Comparison of ENCODE assay signal across 1 cellular context in genomic region chr15:75314552-75315290, GRCh38.
TF ChIP-seq lines count a peak whose summit lies in the region.

No MANE protein-coding gene starts in this region.

TF ChIP-seq in K562, 482 proteins besides CTCF, POLR2A, EP300 and RAD21:
- peak; percentile 73 for TF ChIP-seq ZNF512 (tag; IDR thresholded peaks at IDR 0.05)
- TF ChIP-seq E2F1 (CRISPR knock-in tag; IDR thresholded peaks at IDR 0.05) = no peak
- TF ChIP-seq KDM1A (IDR thresholded peaks at IDR 0.05) = peak in 1 of 2 experiments; percentile 7; a peak in 1 of 4 replicates
